In genomic region chr22:36443198-36443770, GRCh38 we compare ENCODE assay signal across 1 cellular context.
TF ChIP-seq lines count a peak whose summit lies in the region.

No MANE protein-coding gene starts in this region.

TF ChIP-seq in IMR-90, 13 proteins besides CTCF, POLR2A, EP300 and RAD21 (continued from another document):
- TF ChIP-seq RFX5 (IDR thresholded peaks at IDR 0.05; ENCODE audit: low read depth, low read length) (no peak), RCOR1 (IDR thresholded peaks at IDR 0.05; ENCODE audit: insufficient replicate concordance, low read length) (no peak), CHD1 (IDR thresholded peaks at IDR 0.05; ENCODE audit: low read depth, low read length) (no peak)
